In genomic region chr9:109887079-109887478, GRCh38 we compare ENCODE assay signal across 8 cellular contexts.
DNase-seq lines count a peak whose midpoint lies in the region; ATAC-seq lines count a peak whose summit lies in the region.

No MANE protein-coding gene starts in this region.

- peak overlapping the region; percentile 86 for H3K27ac ChIP-seq in caudate nucleus (ENCODE audit: low read depth, low read length)

- DNase-seq in LHCN-M2 (ENCODE audit: low read depth) (peak; percentile 87), caudate nucleus (lab: John Stamatoyannopoulos, UW) (peak in 7 of 61 donors; percentile 8 to 55 (median 17)), renal cortical epithelial cell (ENCODE audit: low read depth) (peak; percentile 68), NCI-H1048 (lab: John Stamatoyannopoulos, UW) (no peak), left colon (no peak), NK-92 (lab: John Stamatoyannopoulos, UW; ENCODE audit: unreplicated experiment) (no peak)

- ATAC-seq in GM19438 (IDR thresholded peaks at IDR 0.05; ENCODE audit: low read depth, unreplicated experiment) (peak; percentile 35), left colon (no peak), GM19397 (IDR thresholded peaks at IDR 0.05; ENCODE audit: unreplicated experiment) (no peak)

- intact Hi-C loops in left colon (cut with DNase I, micrococcal nuclease), result no loop called here

Comparison
In these comparisons a context has a peak if more than half of its experiments do, and no peak if none do; other contexts are left out.
1. DNase-seq: peak in LHCN-M2 (single experiment) and renal cortical epithelial cell (single experiment); none in NCI-H1048 (single experiment), left colon (0 of 2) and NK-92 (single experiment).